26 cellular contexts compared by ENCODE assay signal in the genomic region with DNA sequence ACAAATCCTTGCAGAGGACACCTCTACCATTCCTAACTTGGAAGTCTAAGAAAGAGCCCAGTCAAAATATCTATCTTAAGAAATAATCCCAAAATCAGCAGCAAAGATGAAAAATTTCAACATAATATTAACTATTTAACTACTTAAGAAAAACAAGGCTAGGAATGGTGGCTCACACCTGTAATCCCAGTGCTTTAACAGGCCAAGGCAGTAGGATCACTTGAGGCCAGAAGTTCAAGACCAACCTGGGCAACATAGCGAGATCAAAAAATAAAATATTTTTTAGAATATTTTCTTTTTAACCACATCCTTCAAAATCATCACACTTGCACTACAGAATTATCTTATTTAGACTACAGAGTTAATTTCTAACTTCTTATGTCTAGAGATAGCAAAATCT. TPM values are rescaled to one million over a fixed set of nuclear protein-coding genes. Genes with fewer than 3 reads are reported as not detected.
DNase-seq lines count a peak whose midpoint lies in the region; ATAC-seq and TF ChIP-seq lines count a peak whose summit lies in the region.
"Had no signal": no experiment of that assay in that cellular context is flagged by ENCODE, and none has a peak within 500 bp of the region (broad histone marks: within the 10 kb centered on the region; RNA-seq: fewer than 3 reads in every experiment).

No MANE protein-coding gene starts in this region.

- peaks cover 99% of the 10 kb centered on the region for H3K79me2 ChIP-seq in SK-N-SH (ENCODE audit: insufficient read depth)

- H2AFZ ChIP-seq in SK-N-SH (ENCODE audit: low read depth): no peak overlapping the region

- H3K27me3 Mint-ChIP-seq in endothelial cell (ENCODE audit: unreplicated experiment): peaks cover 19% of the 10 kb centered on the region
- no peaks in the 10 kb centered on the region for H3K27me3 Mint-ChIP-seq in osteocyte (ENCODE audit: unreplicated experiment)
- peaks cover 4% of the 10 kb centered on the region for H3K27me3 Mint-ChIP-seq in type B pancreatic cell

- peak overlapping the region; percentile 23 to 98 for H3K27ac ChIP-seq in SK-N-SH (ENCODE audit: low read depth in 2 of 2, low read length in 1 of 2)
- H3K27ac ChIP-seq in adrenal gland: peak overlapping the region in 1 of 5 donors; percentile 99
- H3K27ac ChIP-seq: 22Rv1, RWPE1 had no signal

- POLR2A ChIA-PET in SK-N-SH (lab: Yijun Ruan, JAX): no interaction called here

- H3K27me3 ChIP-seq in SK-N-SH (ENCODE audit: insufficient read depth): no peaks in the 10 kb centered on the region
- H3K27me3 ChIP-seq in adrenal gland: no peaks in the 10 kb centered on the region
- H3K27me3 ChIP-seq: BE2C, upper lobe of right lung had no signal

- CTCF ChIA-PET in SK-N-SH (lab: Yijun Ruan, JAX): interaction anchor here (2.1 to 4.8 kb wide), 4 partner anchors 58 to 121 kb away, joined by 6 to 24 read pairs (median 18); no protein-coding TSS in a partner anchor

- DNase-seq in SK-N-SH: no peak
- no peak for DNase-seq in endothelial cell (ENCODE audit: low spot score)
- no peak for DNase-seq in osteocyte (ENCODE audit: extremely low spot score, unreplicated experiment)
- DNase-seq in type B pancreatic cell (ENCODE audit: extremely low spot score, unreplicated experiment): no peak
- DNase-seq in adrenal gland: no peak
- no peak for DNase-seq in NCI-H510A (lab: John Stamatoyannopoulos, UW)
- DNase-seq: activated CD4-positive, CD25-positive, alpha-beta regulatory T cell treated with anti-CD3 and anti-CD28 coated beads, Interleukin-2, amount 50 U/mL, for 72 hours; activated naive CD4-positive, alpha-beta T cell treated with anti-CD3 and anti-CD28 coated beads, Interleukin-2, amount 10 ng/mL, durations not matched to agents 7 days and 5 days; activated T-cell treated with anti-CD3 and anti-CD28 coated beads, Interleukin-2, amount 50 U/mL, for 48 hours; aorta; BE2C; Calu3; endodermal cell; heart right ventricle; immature natural killer cell; NCI-H1092 treated with DMSO at 0.1 percent for 48 hours; NCI-H2029 treated with DMSO at 0.1 percent for 48 hours; stimulated activated CD4-positive, alpha-beta T cell treated with anti-CD3 and anti-CD28 coated beads, Interleukin-2, amount 100 ng/mL, for 24 hours; stimulated activated naive CD4-positive, alpha-beta T cell; T1000; upper lobe of right lung had no signal

- H3K36me3 ChIP-seq in SK-N-SH (replicated peaks in 1 of 2; ENCODE audit: control insufficient read depth in 1 of 2, insufficient read depth in 2 of 2, low read length in 1 of 2) (peaks cover 21 to 28% of the 10 kb centered on the region in 2 experiments), adrenal gland (replicated peaks in 1 of 2) (peaks cover 0 to 17% of the 10 kb centered on the region in 2 donors)
- H3K36me3 ChIP-seq: BE2C, upper lobe of right lung had no signal

- peaks cover 85% of the 10 kb centered on the region for H4K20me1 ChIP-seq in SK-N-SH (ENCODE audit: insufficient read depth)

- TF ChIP-seq POLR2A in adrenal gland (IDR thresholded peaks at IDR 0.05): no peak

- H3K9me3 ChIP-seq in SK-N-SH: no peaks in the 10 kb centered on the region
- no peaks in the 10 kb centered on the region for H3K9me3 ChIP-seq in adrenal gland (replicated peaks in 1 of 3)
- H3K9me3 ChIP-seq: BE2C, HAP-1, heart right ventricle, upper lobe of right lung had no signal

- 93% methylated on average over 1 of the region's 1 CpG for WGBS in SK-N-SH (ENCODE audit: low lambda C conversion rate)
- WGBS in adrenal gland, 4 donors: 92 to 98% (median 97%) methylated on average over 1 of the region's 1 CpG

- H3K4me2 ChIP-seq in SK-N-SH: peak overlapping the region; percentile 88

- no peak overlapping the region for H3K9ac ChIP-seq in SK-N-SH

- H3K4me3 ChIP-seq in SK-N-SH (ENCODE audit: low read depth in 2 of 2, low read length in 1 of 2) (no peak overlapping the region), adrenal gland (peak overlapping the region in 1 of 4 donors; percentile 78)
- H3K4me3 ChIP-seq: HAP-1 had no signal

- no peak for TF ChIP-seq CTCF in SK-N-SH (IDR thresholded peaks at IDR 0.05)
- TF ChIP-seq CTCF in endothelial cell (IDR thresholded peaks at IDR 0.05; ENCODE audit: unreplicated experiment): no peak
- TF ChIP-seq CTCF in osteocyte (IDR thresholded peaks at IDR 0.05): no peak
- TF ChIP-seq CTCF in type B pancreatic cell (conservative IDR thresholded peaks at IDR 0.05): no peak
- TF ChIP-seq CTCF in adrenal gland (IDR thresholded peaks at IDR 0.05): no peak

- ATAC-seq in SK-N-SH treated with all-trans-retinoic acid at 6 μM for 48 hours (no peak), GM18870 (IDR thresholded peaks at IDR 0.05; ENCODE audit: unreplicated experiment) (no peak)
- ATAC-seq: heart right ventricle, upper lobe of right lung had no signal

- H3K4me1 ChIP-seq in SK-N-SH (ENCODE audit: control insufficient read depth in 1 of 2, insufficient read depth in 2 of 2, low read depth in 1 of 2, low read length in 1 of 2): peaks cover 37 to 44% of the 10 kb centered on the region in 2 experiments
- peaks cover 39 to 68% of the 10 kb centered on the region in 2 donors for H3K4me1 ChIP-seq in adrenal gland (replicated peaks in 1 of 2)
- H3K4me1 ChIP-seq: BE2C had no signal

- H3K9me3 Mint-ChIP-seq in endothelial cell (ENCODE audit: unreplicated experiment): no peaks in the 10 kb centered on the region
- H3K9me3 Mint-ChIP-seq in osteocyte (ENCODE audit: unreplicated experiment): no peaks in the 10 kb centered on the region
- H3K9me3 Mint-ChIP-seq in type B pancreatic cell: no peaks in the 10 kb centered on the region
- H3K9me3 Mint-ChIP-seq: activated naive CD4-positive, alpha-beta T cell treated with anti-CD3 and anti-CD28 coated beads, Interleukin-2, amount 10 ng/mL, durations not matched to agents 7 days and 5 days; endodermal cell; immature natural killer cell had no signal

- H3K4me3 Mint-ChIP-seq in endothelial cell (ENCODE audit: unreplicated experiment) (peak overlapping the region; percentile 70), osteocyte (ENCODE audit: unreplicated experiment) (no peak overlapping the region), type B pancreatic cell (peak overlapping the region; percentile 56)
- H3K4me3 Mint-ChIP-seq: activated naive CD4-positive, alpha-beta T cell treated with anti-CD3 and anti-CD28 coated beads, Interleukin-2, amount 10 ng/mL, durations not matched to agents 7 days and 5 days; endodermal cell; immature natural killer cell had no signal

- TF ChIP-seq RAD21 in SK-N-SH (IDR thresholded peaks at IDR 0.05; ENCODE audit: low read length): no peak

- H3K36me3 Mint-ChIP-seq in endothelial cell (ENCODE audit: low read depth, unreplicated experiment) (peaks cover 49% of the 10 kb centered on the region), osteocyte (ENCODE audit: unreplicated experiment) (peaks cover 11% of the 10 kb centered on the region), type B pancreatic cell (peaks cover 44% of the 10 kb centered on the region)

- H3K9me2 ChIP-seq in SK-N-SH: no peaks in the 10 kb centered on the region; the same call in 1 of the 2 replicates

- H3F3A ChIP-seq in SK-N-SH (replicated peaks; ENCODE audit: insufficient read depth): peaks cover 13% of the 10 kb centered on the region

- H3K4me1 Mint-ChIP-seq in endothelial cell (ENCODE audit: unreplicated experiment) (peaks cover 77% of the 10 kb centered on the region), osteocyte (ENCODE audit: unreplicated experiment) (peaks cover 70% of the 10 kb centered on the region), type B pancreatic cell (ENCODE audit: unreplicated experiment) (peaks cover 54% of the 10 kb centered on the region)

- intact Hi-C loops in adrenal gland (cut with DNase I): loop anchor here in 1 of 2 donors (10.0 kb wide), 1 partner anchor 67 kb away; no protein-coding TSS in a partner anchor

- no peak for TF ChIP-seq EP300 in SK-N-SH (IDR thresholded peaks at IDR 0.05; ENCODE audit: borderline replicate concordance in 1 of 2, low read depth in 1 of 2, low read length in 1 of 2)

- peak overlapping the region; percentile 90 for H3K27ac Mint-ChIP-seq in endothelial cell (ENCODE audit: unreplicated experiment)
- H3K27ac Mint-ChIP-seq in osteocyte (ENCODE audit: unreplicated experiment): peak overlapping the region; percentile 66
- no peak overlapping the region for H3K27ac Mint-ChIP-seq in type B pancreatic cell
- H3K27ac Mint-ChIP-seq: activated naive CD4-positive, alpha-beta T cell treated with anti-CD3 and anti-CD28 coated beads, Interleukin-2, amount 10 ng/mL, durations not matched to agents 7 days and 5 days; immature natural killer cell had no signal

TF ChIP-seq in SK-N-SH, 30 proteins besides CTCF, POLR2A, EP300 and RAD21:
- TF ChIP-seq YY1 (IDR thresholded peaks at IDR 0.05; ENCODE audit: low read depth): no peak
- TF ChIP-seq, protein P1, sequence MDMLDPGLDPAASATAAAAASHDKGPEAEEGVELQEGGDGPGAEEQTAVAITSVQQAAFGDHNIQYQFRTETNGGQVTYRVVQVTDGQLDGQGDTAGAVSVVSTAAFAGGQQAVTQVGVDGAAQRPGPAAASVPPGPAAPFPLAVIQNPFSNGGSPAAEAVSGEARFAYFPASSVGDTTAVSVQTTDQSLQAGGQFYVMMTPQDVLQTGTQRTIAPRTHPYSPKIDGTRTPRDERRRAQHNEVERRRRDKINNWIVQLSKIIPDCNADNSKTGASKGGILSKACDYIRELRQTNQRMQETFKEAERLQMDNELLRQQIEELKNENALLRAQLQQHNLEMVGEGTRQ (IDR thresholded peaks at IDR 0.05; ENCODE audit: borderline replicate concordance, low read depth, low read length): no peak
TF ChIP-seq in SK-N-SH: peak in this region for 0.

TF ChIP-seq in SK-N-SH treated with all-trans-retinoic acid at 6 μM for 48 hours, 23 proteins besides CTCF, POLR2A, EP300 and RAD21 (continues in another document):
- no peak for TF ChIP-seq ZNF8 (CRISPR knock-in tag; IDR thresholded peaks at IDR 0.05)
- TF ChIP-seq ISL1 (CRISPR knock-in tag; IDR thresholded peaks at IDR 0.05): no peak
- TF ChIP-seq CSDC2 (CRISPR knock-in tag; IDR thresholded peaks at IDR 0.05): no peak

RNA-seq across cellular contexts. Expression of a gene that starts 4.9 kb away (rescaled TPM):
- 204 and 242 TPM in 2 replicates for polyA plus RNA-seq in SK-N-SH (2012; rRNA removed)
- polyA plus RNA-seq in SK-N-SH (2012; cell fraction: cytosol; rRNA removed): 282 and 327 TPM in 2 replicates
- 113 and 197 TPM in 2 replicates for polyA plus RNA-seq in SK-N-SH (2012; cell fraction: nucleus; rRNA removed)
- total RNA-seq in endothelial cell (ENCODE audit: unreplicated experiment): 596 TPM
- total RNA-seq in osteocyte: 223 and 238 TPM in 2 replicates
- total RNA-seq in type B pancreatic cell (ENCODE audit: low replicate concordance): 152 and 258 TPM in 2 replicates
- 100 to 1,000 TPM; 320 to 766 (median 424) TPM for total RNA-seq in adrenal gland
- polyA plus RNA-seq in adrenal gland: 100 to 1,000 TPM in 2 of 3 donors, 10 to 100 TPM in 1; 97.3 to 418 (median 131) TPM
